ENCODE assay signal across 1 cellular context in genomic region chr4:1571986-1572385, GRCh38.
TF ChIP-seq lines count a peak whose summit lies in the region.

No MANE protein-coding gene starts in this region.

TF ChIP-seq in H1, 55 proteins besides CTCF, POLR2A, EP300 and RAD21 (continued from another document):
- TF ChIP-seq HDAC6 (IDR thresholded peaks at IDR 0.05; ENCODE audit: low read depth, low read length) (no peak), KDM1A (IDR thresholded peaks at IDR 0.05; ENCODE audit: borderline replicate concordance, low read length) (no peak), BCL11A (IDR thresholded peaks at IDR 0.05; ENCODE audit: low read depth in 2 of 2, low read length in 2 of 2) (no peak), MAX (IDR thresholded peaks at IDR 0.05) (no peak), ZNF274 (IDR thresholded peaks at IDR 0.05; ENCODE audit: borderline replicate concordance, extremely low read depth, low read length) (no peak), MAFK (IDR thresholded peaks at IDR 0.05; ENCODE audit: low read depth, low read length) (no peak), BRCA1 (IDR thresholded peaks at IDR 0.05; ENCODE audit: low read depth, low read length) (no peak), CHD1 (IDR thresholded peaks at IDR 0.05; ENCODE audit: low read depth, low read length) (no peak), SIRT6 (IDR thresholded peaks at IDR 0.05; ENCODE audit: low read length) (no peak), CBX5 (IDR thresholded peaks at IDR 0.05; ENCODE audit: low read depth, low read length) (no peak), PHF8 (conservative IDR thresholded peaks at IDR 0.05; ENCODE audit: low read depth, low read length) (no peak), CREB1 (IDR thresholded peaks at IDR 0.05) (no peak), SIN3A (conservative IDR thresholded peaks at IDR 0.05 in 1 of 2, IDR thresholded peaks at IDR 0.05 in 1 of 2; ENCODE audit: low read depth in 1 of 2, low read length in 2 of 2) (no peak), ATF3 (IDR thresholded peaks at IDR 0.05; ENCODE audit: insufficient read depth, low read depth, low read length) (no peak), FOSL1 (IDR thresholded peaks at IDR 0.05; ENCODE audit: insufficient read depth, low read depth, low read length) (no peak), ASH2L (IDR thresholded peaks at IDR 0.05; ENCODE audit: low read length) (no peak), NANOG (IDR thresholded peaks at IDR 0.05; ENCODE audit: insufficient read depth, low read depth, low read length, poor library complexity, severe bottlenecking) (no peak)
